8 cellular contexts compared by ENCODE assay signal in genomic region chr6:170087946-170088348, GRCh38.
A peak's percentile ranks its signal among the peaks of the same experiment; 100 is the strongest.
DNase-seq lines count a peak whose midpoint lies in the region; ATAC-seq and TF ChIP-seq lines count a peak whose summit lies in the region.

No MANE protein-coding gene starts in this region.

- DNase-seq in UCSD-AML1 (lab: John Stamatoyannopoulos, UW; ENCODE audit: unreplicated experiment) (peak; percentile 71), endothelial cell (ENCODE audit: low spot score) (peak; percentile 24), SHP77 (lab: John Stamatoyannopoulos, UW) (no peak), occipital lobe (lab: John Stamatoyannopoulos, UW) (no peak), NCI-H1417 (lab: John Stamatoyannopoulos, UW) (no peak)
- DNase-seq in stimulated activated CD4-positive, alpha-beta T cell treated with anti-CD3 and anti-CD28 coated beads, Interleukin-4, amount 100 ng/mL, for 24 hours, result peak; percentile 44

- H3K4me1 Mint-ChIP-seq in endothelial cell (ENCODE audit: unreplicated experiment), result peaks cover 5% of the 10 kb centered on the region

- no peaks in the 10 kb centered on the region for H3K36me3 Mint-ChIP-seq in endothelial cell (ENCODE audit: low read depth, unreplicated experiment)

- ATAC-seq in GM18517 (IDR thresholded peaks at IDR 0.05; ENCODE audit: unreplicated experiment) (peak; percentile 46), HG02981 (IDR thresholded peaks at IDR 0.05; ENCODE audit: unreplicated experiment) (peak; percentile 63)

- no peak for TF ChIP-seq CTCF in endothelial cell (IDR thresholded peaks at IDR 0.05; ENCODE audit: unreplicated experiment)

- no peak overlapping the region for H3K4me3 Mint-ChIP-seq in endothelial cell (ENCODE audit: unreplicated experiment)

- no peak overlapping the region for H3K27ac Mint-ChIP-seq in endothelial cell (ENCODE audit: unreplicated experiment)

- H3K27me3 Mint-ChIP-seq in endothelial cell (ENCODE audit: unreplicated experiment), result peaks cover 1% of the 10 kb centered on the region

- no peaks in the 10 kb centered on the region for H3K9me3 Mint-ChIP-seq in endothelial cell (ENCODE audit: unreplicated experiment)

Comparison
In these comparisons a context has a peak if more than half of its experiments do, and no peak if none do; other contexts are left out.
1. DNase-seq: peak in UCSD-AML1 (single experiment), endothelial cell (single experiment) and stimulated activated CD4-positive, alpha-beta T cell treated with anti-CD3 and anti-CD28 coated beads, Interleukin-4, amount 100 ng/mL, for 24 hours (single experiment); none in SHP77 (0 of 2), occipital lobe (single experiment) and NCI-H1417 (0 of 3).